In genomic region chr1:228433337-228434053, GRCh38 we compare ENCODE assay signal across 4 cellular contexts. TPM values are rescaled to one million over a fixed set of nuclear protein-coding genes. Genes with fewer than 3 reads are reported as not detected.
"Had no signal": no experiment of that assay in that cellular context is flagged by ENCODE, and none has a peak within 500 bp of the region (broad histone marks: within the 10 kb centered on the region; RNA-seq: fewer than 3 reads in every experiment).

No MANE protein-coding gene starts in this region.

RNA-seq across cellular contexts. Expression of gene TRIM17, which starts 16.8 kb away (rescaled TPM):
- total RNA-seq: dermis microvascular lymphatic vessel endothelial cell, esophagus muscularis mucosa, gastrocnemius medialis had no signal
- polyA plus RNA-seq: aorta had no signal
